8 cellular contexts compared by ENCODE assay signal in genomic region chr11:128157423-128158298, GRCh38.
A peak's percentile ranks its signal among the peaks of the same experiment; 100 is the strongest.
DNase-seq lines count a peak whose midpoint lies in the region; ATAC-seq and TF ChIP-seq lines count a peak whose summit lies in the region.

No MANE protein-coding gene starts in this region.

- CTCF ChIA-PET in CD8-positive, alpha-beta T cell (lab: Charles Lee): interaction anchor here (0.7 to 12.0 kb wide), 110 partner anchors 10 to 1961 kb away, joined by 3 to 178 read pairs (median 5); no protein-coding TSS in a partner anchor

- H3K27ac Mint-ChIP-seq in CD8-positive, alpha-beta T cell: peak overlapping the region; percentile 77
- H3K27ac Mint-ChIP-seq in stimulated activated memory B cell treated with anti-CD40 and anti-IgM and Interleukin-4, amounts not matched to agents 10 μg/mL and 1 μg/mL and 100 μg/mL, for 72 hours: no peak overlapping the region

- H3K36me3 Mint-ChIP-seq in CD8-positive, alpha-beta T cell: no peaks in the 10 kb centered on the region
- no peaks in the 10 kb centered on the region for H3K36me3 Mint-ChIP-seq in stimulated activated memory B cell treated with anti-CD40 and anti-IgM and Interleukin-4, amounts not matched to agents 10 μg/mL and 1 μg/mL and 100 μg/mL, for 72 hours

- ATAC-seq in CD8-positive, alpha-beta T cell: peak; percentile 90
- ATAC-seq in GM19328 (IDR thresholded peaks at IDR 0.05; ENCODE audit: unreplicated experiment) (peak; percentile 81), HG03439 (IDR thresholded peaks at IDR 0.05; ENCODE audit: unreplicated experiment) (peak; percentile 84)
- ATAC-seq in stimulated activated memory B cell treated with anti-CD40 and anti-IgM and Interleukin-4, amounts not matched to agents 10 μg/mL and 1 μg/mL and 100 μg/mL, for 72 hours: peak; percentile 82

- peaks cover 7% of the 10 kb centered on the region for H3K4me1 Mint-ChIP-seq in CD8-positive, alpha-beta T cell (ENCODE audit: low read depth)
- H3K4me1 Mint-ChIP-seq in stimulated activated memory B cell treated with anti-CD40 and anti-IgM and Interleukin-4, amounts not matched to agents 10 μg/mL and 1 μg/mL and 100 μg/mL, for 72 hours: no peaks in the 10 kb centered on the region

- no peaks in the 10 kb centered on the region for H3K27me3 ChIP-seq in CD8-positive, alpha-beta T cell (ENCODE audit: insufficient read depth, low read length)
- H3K27me3 ChIP-seq in effector memory CD4-positive, alpha-beta T cell (replicated peaks; ENCODE audit: control insufficient read depth, insufficient read depth, low read length, poor library complexity, severe bottlenecking): no peaks in the 10 kb centered on the region

- H3K27me3 Mint-ChIP-seq in CD8-positive, alpha-beta T cell (ENCODE audit: low read depth): no peaks in the 10 kb centered on the region
- peaks cover 3% of the 10 kb centered on the region for H3K27me3 Mint-ChIP-seq in stimulated activated memory B cell treated with anti-CD40 and anti-IgM and Interleukin-4, amounts not matched to agents 10 μg/mL and 1 μg/mL and 100 μg/mL, for 72 hours

- no peaks in the 10 kb centered on the region for H3K9me3 Mint-ChIP-seq in CD8-positive, alpha-beta T cell
- H3K9me3 Mint-ChIP-seq in stimulated activated memory B cell treated with anti-CD40 and anti-IgM and Interleukin-4, amounts not matched to agents 10 μg/mL and 1 μg/mL and 100 μg/mL, for 72 hours: no peaks in the 10 kb centered on the region

- 0 to 3% methylated on average over 1 to 3 of the region's 5 CpGs for WGBS in mesodermal cell (ENCODE audit: insufficient coverage in 2 of 2), 2 experiments

- no peaks in the 10 kb centered on the region for H3K4me1 ChIP-seq in CD8-positive, alpha-beta T cell (ENCODE audit: insufficient read depth, low read length)
- no peaks in the 10 kb centered on the region for H3K4me1 ChIP-seq in effector memory CD4-positive, alpha-beta T cell (ENCODE audit: control insufficient read depth, insufficient read depth, low read length, poor library complexity, severe bottlenecking)
- peaks cover 5% of the 10 kb centered on the region for H3K4me1 ChIP-seq in mesodermal cell (ENCODE audit: control insufficient read depth, insufficient read depth, low read length, poor library complexity, severe bottlenecking)

- H3K9me3 ChIP-seq in CD8-positive, alpha-beta T cell (ENCODE audit: low read length): no peaks in the 10 kb centered on the region
- no peaks in the 10 kb centered on the region for H3K9me3 ChIP-seq in effector memory CD4-positive, alpha-beta T cell (ENCODE audit: control insufficient read depth, low read length)
- H3K9me3 ChIP-seq in mesodermal cell (ENCODE audit: control insufficient read depth, low read length): no peaks in the 10 kb centered on the region

- peak overlapping the region; percentile 38 for H3K4me3 ChIP-seq in CD8-positive, alpha-beta T cell (ENCODE audit: low read depth, low read length)
- H3K4me3 ChIP-seq in effector memory CD4-positive, alpha-beta T cell (ENCODE audit: insufficient read depth, low read depth, low read length, poor library complexity, severe bottlenecking): peak overlapping the region; percentile 39
- H3K4me3 ChIP-seq in mesodermal cell (ENCODE audit: extremely low read depth, insufficient read depth, low read length, poor library complexity, severe bottlenecking): peak overlapping the region; percentile 1

- no peak overlapping the region for H3K27ac ChIP-seq in CD8-positive, alpha-beta T cell (ENCODE audit: low read depth, low read length)
- no peak overlapping the region for H3K27ac ChIP-seq in effector memory CD4-positive, alpha-beta T cell (ENCODE audit: insufficient read depth, low read length, poor library complexity, severe bottlenecking)
- no peak overlapping the region for H3K27ac ChIP-seq in mesodermal cell (ENCODE audit: low read depth, low read length, severe bottlenecking)

- POLR2A ChIA-PET in CD8-positive, alpha-beta T cell (lab: Charles Lee): interaction anchor here (0.7 to 2.5 kb wide), 6 partner anchors 11 to 368 kb away, joined by 3 to 24 read pairs (median 3); no protein-coding TSS in a partner anchor

- DNase-seq in CD8-positive, alpha-beta T cell: peak; percentile 16 to 71 (median 57)
- DNase-seq in NCI-H524 (lab: John Stamatoyannopoulos, UW): peak; percentile 33 to 74
- peak; percentile 70 for DNase-seq in activated CD4-positive, alpha-beta T cell treated with anti-CD3 and anti-CD28 coated beads for 48 hours
- peak; percentile 16 to 45 (median 23) for DNase-seq in effector memory CD4-positive, alpha-beta T cell

- TF ChIP-seq CTCF in CD8-positive, alpha-beta T cell (IDR thresholded peaks at IDR 0.05): peak; percentile 98

- H3K4me3 Mint-ChIP-seq in CD8-positive, alpha-beta T cell: peak overlapping the region; percentile 81
- peak overlapping the region; percentile 69 for H3K4me3 Mint-ChIP-seq in stimulated activated memory B cell treated with anti-CD40 and anti-IgM and Interleukin-4, amounts not matched to agents 10 μg/mL and 1 μg/mL and 100 μg/mL, for 72 hours

- H3K36me3 ChIP-seq in CD8-positive, alpha-beta T cell (ENCODE audit: insufficient read depth, low read length): no peaks in the 10 kb centered on the region
- no peaks in the 10 kb centered on the region for H3K36me3 ChIP-seq in effector memory CD4-positive, alpha-beta T cell (ENCODE audit: control insufficient read depth, insufficient read depth, low read length)
- no peaks in the 10 kb centered on the region for H3K36me3 ChIP-seq in mesodermal cell (ENCODE audit: control insufficient read depth, insufficient read depth, low read length)

- intact Hi-C loops in CD8-positive, alpha-beta T cell (cut with DNase I, micrococcal nuclease): loop anchor here (1.0 to 5.0 kb wide), 7 partner anchors 119 to 800 kb away; no protein-coding TSS in a partner anchor
